30 cellular contexts compared by ENCODE assay signal in genomic region chr10:1216576-1217236, GRCh38.
"Had no signal": no experiment of that assay in that cellular context is flagged by ENCODE, and none has a peak within 500 bp of the region (broad histone marks: within the 10 kb centered on the region; RNA-seq: fewer than 3 reads in every experiment).

No MANE protein-coding gene starts in this region.

- H3K4me3 Mint-ChIP-seq: activated CD4-positive, alpha-beta T cell treated with anti-CD3 and anti-CD28 coated beads for 36 hours; activated T-cell treated with anti-CD3 and anti-CD28 coated beads, Interleukin-2, amount 50 U/mL, for 4 hours; activated T-helper 17 cell treated with anti-CD3 and anti-CD28 coated beads, Interleukin-2, amount 50 U/mL, for 72 hours; central memory CD8-positive, alpha-beta T cell; mesothelial cell of epicardium; naive B cell; neural crest cell; stimulated activated effector memory CD8-positive, alpha-beta T cell treated with anti-CD3 and anti-CD28 coated beads, Interleukin-12 subunit alpha, Interleukin-12 subunit beta, amount 100 ng/mL, for 72 hours; T-helper 2 cell treated with Interferon-gamma antibody and Interleukin-4, amounts not matched to agents 5 μg/mL and 100 μg/mL, for 36 hours had no signal

- H3K36me3 Mint-ChIP-seq: mesothelial cell of epicardium; naive B cell; stimulated activated effector memory CD8-positive, alpha-beta T cell treated with anti-CD3 and anti-CD28 coated beads, Interleukin-12 subunit alpha, Interleukin-12 subunit beta, amount 100 ng/mL, for 72 hours had no signal

- H3K4me1 Mint-ChIP-seq: activated CD4-positive, alpha-beta T cell treated with anti-CD3 and anti-CD28 coated beads for 36 hours; activated T-helper 17 cell treated with anti-CD3 and anti-CD28 coated beads, Interleukin-2, amount 50 U/mL, for 72 hours; central memory CD8-positive, alpha-beta T cell; mesothelial cell of epicardium; naive B cell; neural crest cell had no signal

- H3K9me3 Mint-ChIP-seq: activated T-cell treated with anti-CD3 and anti-CD28 coated beads, Interleukin-2, amount 50 U/mL, for 4 hours; activated T-helper 17 cell treated with anti-CD3 and anti-CD28 coated beads, Interleukin-2, amount 50 U/mL, for 72 hours; central memory CD8-positive, alpha-beta T cell; mesothelial cell of epicardium; neural crest cell; stimulated activated effector memory CD8-positive, alpha-beta T cell treated with anti-CD3 and anti-CD28 coated beads, Interleukin-12 subunit alpha, Interleukin-12 subunit beta, amount 100 ng/mL, for 72 hours; T-helper 2 cell treated with Interferon-gamma antibody and Interleukin-4, amounts not matched to agents 5 μg/mL and 100 μg/mL, for 36 hours had no signal

- H3K27ac Mint-ChIP-seq: activated CD4-positive, alpha-beta T cell treated with anti-CD3 and anti-CD28 coated beads for 36 hours; activated T-helper 17 cell treated with anti-CD3 and anti-CD28 coated beads, Interleukin-2, amount 50 U/mL, for 72 hours; mesothelial cell of epicardium; naive B cell; progenitor cell of endocrine pancreas; stimulated activated effector memory CD8-positive, alpha-beta T cell treated with anti-CD3 and anti-CD28 coated beads, Interleukin-12 subunit alpha, Interleukin-12 subunit beta, amount 100 ng/mL, for 72 hours; T-helper 2 cell treated with Interferon-gamma antibody and Interleukin-4, amounts not matched to agents 5 μg/mL and 100 μg/mL, for 36 hours had no signal

- H3K27me3 Mint-ChIP-seq: central memory CD8-positive, alpha-beta T cell had no signal

- DNase-seq: activated CD4-positive, alpha-beta T cell treated with anti-CD3 and anti-CD28 coated beads for 36 hours; activated CD4-positive, alpha-beta T cell treated with anti-CD3 and anti-CD28 coated beads, Interleukin-2, amount 50 U/mL, for 48 hours; activated CD4-positive, CD25-positive, alpha-beta regulatory T cell; activated CD8-positive, alpha-beta memory T cell treated with anti-CD3 and anti-CD28 coated beads for 24 hours; activated CD8-positive, alpha-beta memory T cell treated with anti-CD3 and anti-CD28 coated beads, Interleukin-2, amount 50 U/mL, for 4 hours; activated gamma-delta T cell treated with Interleukin-2 at 50 U/mL for 16 hours; activated naive CD4-positive, alpha-beta T cell treated with anti-CD3 and anti-CD28 coated beads, Interleukin-2, amount 50 U/mL, for 16 hours; activated T-cell treated with anti-CD3 and anti-CD28 coated beads, Interleukin-2, amount 50 U/mL, for 4 hours; amniotic stem cell; dermis blood vessel endothelial cell; effector CD4-positive, alpha-beta T cell; esophagus squamous epithelium; foreskin melanocyte; heart right ventricle; kidney glomerular epithelial cell; left lung; mammary epithelial cell; naive B cell; stimulated activated CD4-positive, alpha-beta T cell treated with anti-CD3 and anti-CD28 coated beads, Interleukin-4, amount 100 ng/mL, for 24 hours; stomach; T-helper 1 cell; tibial artery had no signal

- ATAC-seq: activated CD4-positive, alpha-beta T cell treated with anti-CD3 and anti-CD28 coated beads for 36 hours; activated T-cell treated with anti-CD3 and anti-CD28 coated beads, Interleukin-2, amount 50 U/mL, for 4 hours; activated T-helper 17 cell treated with anti-CD3 and anti-CD28 coated beads, Interleukin-2, amount 50 U/mL, for 72 hours; heart right ventricle; left lung; sciatic nerve; stimulated activated effector memory CD8-positive, alpha-beta T cell treated with anti-CD3 and anti-CD28 coated beads, Interleukin-12 subunit alpha, Interleukin-12 subunit beta, amount 100 ng/mL, for 72 hours had no signal
